8 cellular contexts compared by ENCODE assay signal in the genomic region with DNA sequence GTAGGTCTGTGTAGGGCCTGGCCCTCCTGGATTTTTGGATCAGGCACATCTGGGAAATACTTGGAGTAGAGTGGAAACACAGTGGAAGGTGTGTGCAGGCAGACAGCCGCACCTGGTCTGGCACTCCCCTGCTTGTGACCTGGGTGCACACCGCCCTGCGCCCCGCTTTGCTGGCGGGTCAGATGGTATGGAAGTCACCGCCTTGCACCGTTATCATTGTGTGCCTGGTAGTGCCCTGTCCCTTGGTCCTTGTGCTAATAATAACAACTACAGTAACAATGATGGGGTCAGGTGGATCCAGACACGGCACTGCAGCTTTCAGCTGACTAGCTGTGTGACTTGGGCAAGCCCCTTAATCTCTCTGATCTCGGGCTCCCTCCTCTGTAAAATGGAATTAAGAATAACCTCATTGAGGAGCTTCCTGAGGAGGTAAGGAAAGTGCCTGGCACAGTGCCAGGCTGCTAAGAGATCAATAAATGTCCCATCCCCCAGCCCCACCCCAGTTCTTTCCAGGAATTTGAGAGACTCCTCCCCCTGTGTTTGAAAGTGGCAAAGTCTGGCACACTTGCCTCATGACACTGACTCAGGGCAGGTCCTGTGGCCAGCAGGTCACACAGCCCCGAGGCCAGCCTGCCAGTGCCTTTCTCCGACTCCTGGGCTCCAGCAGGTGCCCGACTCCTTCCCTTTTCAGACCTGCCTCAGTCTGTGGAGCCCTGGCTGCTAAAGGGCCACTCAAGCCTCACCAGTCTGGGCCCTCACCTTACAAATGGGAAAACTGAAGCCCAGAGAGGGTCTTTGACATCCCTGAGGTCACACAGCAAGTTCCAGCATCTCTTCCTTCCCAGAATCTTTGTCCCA. TPM values are rescaled to one million over a fixed set of nuclear protein-coding genes. Genes with fewer than 3 reads are reported as not detected.
DNase-seq lines count a peak whose midpoint lies in the region; ATAC-seq and TF ChIP-seq lines count a peak whose summit lies in the region.

No MANE protein-coding gene starts in this region.

- peak in 1 of 5 donors; percentile 20 for DNase-seq in CD8-positive, alpha-beta memory T cell
- DNase-seq in T-cell (peak in 4 of 34 experiments; percentile 2 to 24 (median 14)), endothelial cell (ENCODE audit: low spot score) (no peak), neural progenitor cell (ENCODE audit: low spot score) (no peak), DMS114 treated with DMSO at 0.1 percent for 48 hours (lab: John Stamatoyannopoulos, UW; ENCODE audit: unreplicated experiment) (no peak), NCI-H1694 treated with DMSO at 0.1 percent for 48 hours (lab: John Stamatoyannopoulos, UW) (no peak), NCI-H1417 treated with DMSO at 0.1 percent for 48 hours (lab: John Stamatoyannopoulos, UW) (no peak)

- H3K27ac Mint-ChIP-seq in CD8-positive, alpha-beta memory T cell: peak overlapping the region; percentile 89 to 99 (median 96)
- H3K27ac Mint-ChIP-seq in T-cell (peak overlapping the region; percentile 99 to 100), endothelial cell (ENCODE audit: unreplicated experiment) (peak overlapping the region; percentile 4), neural progenitor cell (peak overlapping the region; percentile 44)

- H3K36me3 Mint-ChIP-seq in CD8-positive, alpha-beta memory T cell: peaks cover 8 to 80% (median 25%) of the 10 kb centered on the region in 3 donors
- H3K36me3 Mint-ChIP-seq in T-cell (peaks cover 54% of the 10 kb centered on the region), endothelial cell (ENCODE audit: low read depth, unreplicated experiment) (peaks cover 3% of the 10 kb centered on the region), neural progenitor cell (no peaks in the 10 kb centered on the region)

- peaks cover 78 to 92% (median 89%) of the 10 kb centered on the region in 3 donors for H3K4me1 Mint-ChIP-seq in CD8-positive, alpha-beta memory T cell
- H3K4me1 Mint-ChIP-seq in T-cell: peaks cover 85 to 91% (median 91%) of the 10 kb centered on the region in 3 donors
- H3K4me1 Mint-ChIP-seq in endothelial cell (ENCODE audit: unreplicated experiment): peaks cover 15% of the 10 kb centered on the region
- H3K4me1 Mint-ChIP-seq in neural progenitor cell: peaks cover 20% of the 10 kb centered on the region

- H3K9me3 Mint-ChIP-seq in CD8-positive, alpha-beta memory T cell: no peaks in the 10 kb centered on the region
- no peaks in the 10 kb centered on the region for H3K9me3 Mint-ChIP-seq in T-cell
- H3K9me3 Mint-ChIP-seq in endothelial cell (ENCODE audit: unreplicated experiment): no peaks in the 10 kb centered on the region
- H3K9me3 Mint-ChIP-seq in neural progenitor cell: no peaks in the 10 kb centered on the region

- no peak overlapping the region for H3K9ac ChIP-seq in neural progenitor cell

- no peaks in the 10 kb centered on the region for H3K79me2 ChIP-seq in neural progenitor cell (ENCODE audit: low read depth)

- peaks cover 27% of the 10 kb centered on the region for H3K36me3 ChIP-seq in CD8-positive, alpha-beta memory T cell (ENCODE audit: insufficient read depth, low read length)
- H3K36me3 ChIP-seq in neural progenitor cell: no peaks in the 10 kb centered on the region

- CTCF ChIA-PET in CD8-positive, alpha-beta memory T cell (lab: Charles Lee): interaction anchor here (0.7 to 2.6 kb wide), 6 partner anchors 10 to 26 kb away, joined by 3 to 24 read pairs (median 4); partner anchors contain the start of gene ISG20
- CTCF ChIA-PET in T-cell (lab: Charles Lee): interaction anchor here in 1 of 2 donors (1.6 kb wide), 1 partner anchor 10 kb away, joined by 9 read pairs; the partner anchor contains the start of gene ISG20

- peak overlapping the region in 6 of 7 donors; percentile 71 to 83 (median 76) for H3K4me3 Mint-ChIP-seq in CD8-positive, alpha-beta memory T cell
- H3K4me3 Mint-ChIP-seq in T-cell: peak overlapping the region; percentile 64 to 82 (median 68)
- H3K4me3 Mint-ChIP-seq in endothelial cell (ENCODE audit: unreplicated experiment): no peak overlapping the region
- no peak overlapping the region for H3K4me3 Mint-ChIP-seq in neural progenitor cell

- H3K27ac ChIP-seq in CD8-positive, alpha-beta memory T cell (ENCODE audit: low read depth, low read length): no peak overlapping the region
- no peak overlapping the region for H3K27ac ChIP-seq in neural progenitor cell

- no peaks in the 10 kb centered on the region for H4K20me1 ChIP-seq in neural progenitor cell (ENCODE audit: low read depth)

- no peaks in the 10 kb centered on the region for H3K27me3 ChIP-seq in CD8-positive, alpha-beta memory T cell (ENCODE audit: insufficient read depth, low read length, poor library complexity, severe bottlenecking)
- H3K27me3 ChIP-seq in neural progenitor cell: no peaks in the 10 kb centered on the region

- H2AFZ ChIP-seq in neural progenitor cell (replicated peaks): no peak overlapping the region

- peaks cover 3% of the 10 kb centered on the region for H3F3A ChIP-seq in neural progenitor cell (ENCODE audit: low read depth)

- H3K27me3 Mint-ChIP-seq in CD8-positive, alpha-beta memory T cell: no peaks in the 10 kb centered on the region
- no peaks in the 10 kb centered on the region for H3K27me3 Mint-ChIP-seq in T-cell
- H3K27me3 Mint-ChIP-seq in endothelial cell (ENCODE audit: unreplicated experiment): peaks cover 7% of the 10 kb centered on the region
- peaks cover 8% of the 10 kb centered on the region for H3K27me3 Mint-ChIP-seq in neural progenitor cell (ENCODE audit: insufficient read depth, low read depth)

- no peak overlapping the region for H3K4me2 ChIP-seq in neural progenitor cell

- no peaks in the 10 kb centered on the region for H3K9me3 ChIP-seq in CD8-positive, alpha-beta memory T cell (ENCODE audit: low read length)
- H3K9me3 ChIP-seq in neural progenitor cell (ENCODE audit: low read depth): no peaks in the 10 kb centered on the region

- ATAC-seq in T-cell (replicated peaks in 1 of 4) (peak in 2 of 4 experiments; percentile 13 to 28), GM21447 (IDR thresholded peaks at IDR 0.05; ENCODE audit: unreplicated experiment) (no peak)

- POLR2A ChIA-PET in CD8-positive, alpha-beta memory T cell (lab: Charles Lee): interaction anchor here (1.6 to 2.1 kb wide), 2 partner anchors 10 kb away, joined by 5 read pairs; partner anchors contain the start of gene ISG20
- POLR2A ChIA-PET in T-cell (lab: Charles Lee): interaction anchor here in 1 of 2 donors (1.6 kb wide), 1 partner anchor 10 kb away, joined by 4 read pairs; the partner anchor contains the start of gene ISG20

- H3K4me3 ChIP-seq in CD8-positive, alpha-beta memory T cell (ENCODE audit: low read length): no peak overlapping the region
- no peak overlapping the region for H3K4me3 ChIP-seq in neural progenitor cell

- H3K4me1 ChIP-seq in CD8-positive, alpha-beta memory T cell (ENCODE audit: insufficient read depth, low read length): peaks cover 86% of the 10 kb centered on the region
- H3K4me1 ChIP-seq in neural progenitor cell: no peaks in the 10 kb centered on the region

- TF ChIP-seq CTCF in endothelial cell (IDR thresholded peaks at IDR 0.05; ENCODE audit: unreplicated experiment): no peak
- TF ChIP-seq CTCF in neural progenitor cell (IDR thresholded peaks at IDR 0.05): no peak

RNA-seq across cellular contexts. Expression of gene ISG20, which starts 9.8 kb away (rescaled TPM):
- 10 to 100 TPM; 22.5 to 27.2 TPM for total RNA-seq in CD8-positive, alpha-beta memory T cell
- 572 TPM for polyA plus RNA-seq in CD8-positive, alpha-beta memory T cell
- total RNA-seq in T-cell (100 to 1,000 TPM; 141 to 206 (median 153) TPM), endothelial cell (ENCODE audit: unreplicated experiment) (6.6 TPM), neural progenitor cell (ENCODE audit: low replicate concordance) (0.56 and 0.65 TPM in 2 replicates)

RNA-seq across cellular contexts. Expression of gene AEN, which starts 27.4 kb away (rescaled TPM):
- total RNA-seq in CD8-positive, alpha-beta memory T cell: 100 to 1,000 TPM; 109 TPM
- polyA plus RNA-seq in CD8-positive, alpha-beta memory T cell: 22.8 TPM
- total RNA-seq in T-cell: 10 to 100 TPM; 31.1 to 69.2 (median 51.5) TPM
- total RNA-seq in endothelial cell (ENCODE audit: unreplicated experiment): 31.5 TPM
- 35.0 and 60.9 TPM in 2 replicates for total RNA-seq in neural progenitor cell (ENCODE audit: low replicate concordance)

Comparison
In these comparisons a context has a peak if more than half of its experiments do, and no peak if none do; other contexts are left out.
1. H3K27ac Mint-ChIP-seq: peak in every context shown above with its lines; median percentile 100 in T-cell; 96 in CD8-positive, alpha-beta memory T cell; 44 in neural progenitor cell; 4 in endothelial cell.
2. H3K4me3 Mint-ChIP-seq: peak in CD8-positive, alpha-beta memory T cell (6 of 7) and T-cell (3 of 3); none in endothelial cell (single experiment) and neural progenitor cell (single experiment).
3. RNA of gene ISG20, which starts 9.8 kb away (total RNA-seq): 141 to 206 TPM in T-cell; 22.5 to 27.2 TPM in CD8-positive, alpha-beta memory T cell, 6.6 TPM in endothelial cell (single experiment) and 0.56 to 0.65 TPM in neural progenitor cell; every median in the first group is over 4 times any median in the second.